In the genomic region with DNA sequence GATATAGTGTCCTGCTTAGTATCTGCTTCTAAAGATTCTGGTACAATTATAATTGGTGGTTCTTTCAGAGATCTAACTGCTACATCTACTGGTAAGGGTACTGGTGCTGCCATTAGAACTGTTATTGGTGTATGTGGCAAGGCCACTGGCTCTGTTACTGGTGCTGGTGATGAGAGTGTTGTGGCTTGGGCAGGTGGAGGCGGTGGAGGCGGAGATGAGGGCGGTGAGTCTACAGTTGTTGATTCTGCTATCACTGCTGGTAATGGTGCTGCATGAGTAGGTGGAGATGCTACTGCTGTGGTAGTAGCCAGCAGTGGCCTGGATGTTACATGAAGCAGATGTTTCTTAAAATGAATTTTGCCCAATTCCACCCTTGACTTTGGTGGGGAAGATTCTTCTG, we compare ENCODE assay signal across 1 cellular context.
TF ChIP-seq lines count a peak whose summit lies in the region.

No MANE protein-coding gene starts in this region.

TF ChIP-seq in K562, 482 proteins besides CTCF, POLR2A, EP300 and RAD21:
- TF ChIP-seq ZNF121 (CRISPR knock-in tag; conservative IDR thresholded peaks at IDR 0.05) (no peak), ZNF584 (CRISPR knock-in tag; IDR thresholded peaks at IDR 0.05; ENCODE audit: low read depth) (no peak), KLF13 (tag; IDR thresholded peaks at IDR 0.05; ENCODE audit: borderline replicate concordance, low read depth) (no peak), ZNF583 (CRISPR knock-in tag; IDR thresholded peaks at IDR 0.05) (no peak), ZBED1 (IDR thresholded peaks at IDR 0.05) (no peak), THRAP3 (IDR thresholded peaks at IDR 0.05; ENCODE audit: borderline replicate concordance) (no peak), KHSRP (IDR thresholded peaks at IDR 0.05) (no peak), ZNF212 (CRISPR knock-in tag; IDR thresholded peaks at IDR 0.05) (no peak), CBX1 (IDR thresholded peaks at IDR 0.05; ENCODE audit: low read depth) (no peak), TRIM24 (IDR thresholded peaks at IDR 0.05) (no peak), JUN (IDR thresholded peaks at IDR 0.05; ENCODE audit: borderline replicate concordance, low read depth, low read length) (no peak), JUN (CRISPR knock-in tag; IDR thresholded peaks at IDR 0.05; ENCODE audit: borderline replicate concordance) (no peak), GATAD2A (IDR thresholded peaks at IDR 0.05) (no peak)
- TF ChIP-seq, protein P1, sequence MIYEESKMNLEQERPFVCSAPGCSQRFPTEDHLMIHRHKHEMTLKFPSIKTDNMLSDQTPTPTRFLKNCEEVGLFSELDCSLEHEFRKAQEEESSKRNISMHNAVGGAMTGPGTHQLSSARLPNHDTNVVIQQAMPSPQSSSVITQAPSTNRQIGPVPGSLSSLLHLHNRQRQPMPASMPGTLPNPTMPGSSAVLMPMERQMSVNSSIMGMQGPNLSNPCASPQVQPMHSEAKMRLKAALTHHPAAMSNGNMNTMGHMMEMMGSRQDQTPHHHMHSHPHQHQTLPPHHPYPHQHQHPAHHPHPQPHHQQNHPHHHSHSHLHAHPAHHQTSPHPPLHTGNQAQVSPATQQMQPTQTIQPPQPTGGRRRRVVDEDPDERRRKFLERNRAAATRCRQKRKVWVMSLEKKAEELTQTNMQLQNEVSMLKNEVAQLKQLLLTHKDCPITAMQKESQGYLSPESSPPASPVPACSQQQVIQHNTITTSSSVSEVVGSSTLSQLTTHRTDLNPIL (CRISPR knock-in tag; IDR thresholded peaks at IDR 0.05) = no peak
- TF ChIP-seq, protein P2, sequence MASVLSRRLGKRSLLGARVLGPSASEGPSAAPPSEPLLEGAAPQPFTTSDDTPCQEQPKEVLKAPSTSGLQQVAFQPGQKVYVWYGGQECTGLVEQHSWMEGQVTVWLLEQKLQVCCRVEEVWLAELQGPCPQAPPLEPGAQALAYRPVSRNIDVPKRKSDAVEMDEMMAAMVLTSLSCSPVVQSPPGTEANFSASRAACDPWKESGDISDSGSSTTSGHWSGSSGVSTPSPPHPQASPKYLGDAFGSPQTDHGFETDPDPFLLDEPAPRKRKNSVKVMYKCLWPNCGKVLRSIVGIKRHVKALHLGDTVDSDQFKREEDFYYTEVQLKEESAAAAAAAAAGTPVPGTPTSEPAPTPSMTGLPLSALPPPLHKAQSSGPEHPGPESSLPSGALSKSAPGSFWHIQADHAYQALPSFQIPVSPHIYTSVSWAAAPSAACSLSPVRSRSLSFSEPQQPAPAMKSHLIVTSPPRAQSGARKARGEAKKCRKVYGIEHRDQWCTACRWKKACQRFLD (CRISPR knock-in tag; IDR thresholded peaks at IDR 0.05) = no peak
- TF ChIP-seq, protein P3, sequence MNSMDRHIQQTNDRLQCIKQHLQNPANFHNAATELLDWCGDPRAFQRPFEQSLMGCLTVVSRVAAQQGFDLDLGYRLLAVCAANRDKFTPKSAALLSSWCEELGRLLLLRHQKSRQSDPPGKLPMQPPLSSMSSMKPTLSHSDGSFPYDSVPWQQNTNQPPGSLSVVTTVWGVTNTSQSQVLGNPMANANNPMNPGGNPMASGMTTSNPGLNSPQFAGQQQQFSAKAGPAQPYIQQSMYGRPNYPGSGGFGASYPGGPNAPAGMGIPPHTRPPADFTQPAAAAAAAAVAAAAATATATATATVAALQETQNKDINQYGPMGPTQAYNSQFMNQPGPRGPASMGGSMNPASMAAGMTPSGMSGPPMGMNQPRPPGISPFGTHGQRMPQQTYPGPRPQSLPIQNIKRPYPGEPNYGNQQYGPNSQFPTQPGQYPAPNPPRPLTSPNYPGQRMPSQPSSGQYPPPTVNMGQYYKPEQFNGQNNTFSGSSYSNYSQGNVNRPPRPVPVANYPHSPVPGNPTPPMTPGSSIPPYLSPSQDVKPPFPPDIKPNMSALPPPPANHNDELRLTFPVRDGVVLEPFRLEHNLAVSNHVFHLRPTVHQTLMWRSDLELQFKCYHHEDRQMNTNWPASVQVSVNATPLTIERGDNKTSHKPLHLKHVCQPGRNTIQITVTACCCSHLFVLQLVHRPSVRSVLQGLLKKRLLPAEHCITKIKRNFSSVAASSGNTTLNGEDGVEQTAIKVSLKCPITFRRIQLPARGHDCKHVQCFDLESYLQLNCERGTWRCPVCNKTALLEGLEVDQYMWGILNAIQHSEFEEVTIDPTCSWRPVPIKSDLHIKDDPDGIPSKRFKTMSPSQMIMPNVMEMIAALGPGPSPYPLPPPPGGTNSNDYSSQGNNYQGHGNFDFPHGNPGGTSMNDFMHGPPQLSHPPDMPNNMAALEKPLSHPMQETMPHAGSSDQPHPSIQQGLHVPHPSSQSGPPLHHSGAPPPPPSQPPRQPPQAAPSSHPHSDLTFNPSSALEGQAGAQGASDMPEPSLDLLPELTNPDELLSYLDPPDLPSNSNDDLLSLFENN (IDR thresholded peaks at IDR 0.05; ENCODE audit: low read depth in 2 of 2, low read length in 2 of 2) = no peak
TF ChIP-seq in K562: peak in this region for 0.
